ENCODE assay signal across 12 cellular contexts in the genomic region with DNA sequence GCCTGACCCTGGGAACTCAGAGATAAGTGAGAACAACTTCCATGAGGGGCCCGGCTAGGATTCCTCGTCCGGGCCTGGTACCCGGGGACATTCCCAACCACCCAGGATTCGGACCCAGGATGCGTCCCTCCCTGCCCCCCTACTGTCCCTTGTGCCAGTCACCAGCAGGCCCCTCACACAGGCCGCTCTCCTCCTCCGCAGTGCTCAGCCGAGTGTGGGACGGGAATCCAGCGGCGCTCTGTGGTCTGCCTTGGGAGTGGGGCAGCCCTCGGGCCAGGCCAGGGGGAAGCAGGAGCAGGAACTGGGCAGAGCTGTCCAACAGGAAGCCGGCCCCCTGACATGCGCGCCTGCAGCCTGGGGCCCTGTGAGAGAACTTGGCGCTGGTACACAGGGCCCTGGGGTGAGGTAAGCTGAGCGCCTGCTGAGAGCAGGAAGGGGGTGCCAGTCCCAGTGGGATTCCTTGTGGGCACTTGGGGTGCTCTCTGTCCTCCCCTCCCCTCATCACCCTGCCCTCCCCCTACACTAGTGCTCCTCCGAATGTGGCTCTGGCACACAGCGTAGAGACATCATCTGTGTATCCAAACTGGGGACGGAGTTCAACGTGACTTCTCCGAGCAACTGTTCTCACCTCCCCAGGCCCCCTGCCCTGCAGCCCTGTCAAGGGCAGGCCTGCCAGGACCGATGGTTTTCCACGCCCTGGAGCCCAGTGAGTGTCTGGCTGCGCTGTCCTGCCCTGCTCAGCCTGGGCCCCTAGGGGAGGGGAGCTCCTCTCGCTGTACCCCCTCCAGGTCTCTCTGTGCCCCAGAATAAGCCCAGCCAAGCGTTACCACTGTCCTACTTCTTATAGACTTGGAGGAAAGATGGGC. TPM values are rescaled to one million over a fixed set of nuclear protein-coding genes. Genes with fewer than 3 reads are reported as not detected.
DNase-seq lines count a peak whose midpoint lies in the region; ATAC-seq and TF ChIP-seq lines count a peak whose summit lies in the region.
"Had no signal": no experiment of that assay in that cellular context is flagged by ENCODE, and none has a peak within 500 bp of the region (broad histone marks: within the 10 kb centered on the region; RNA-seq: fewer than 3 reads in every experiment).

No MANE protein-coding gene starts in this region.

- H3K9me3 ChIP-seq in right atrium auricular region (no peaks in the 10 kb centered on the region), psoas muscle (no peaks in the 10 kb centered on the region)

- WGBS in psoas muscle, 3 donors: 56 to 71% (median 67%) methylated on average over 28 of the region's 28 CpGs

- H3K36me3 ChIP-seq in right atrium auricular region (peaks cover 34% of the 10 kb centered on the region), psoas muscle (ENCODE audit: insufficient read depth in 1 of 2, low read depth in 1 of 2) (peaks cover 0 to 27% of the 10 kb centered on the region in 2 donors)

- H3K4me3 ChIP-seq in cardiac fibroblast (replicated peaks in 1 of 2; ENCODE audit: low read depth in 2 of 2, low read length in 2 of 2) (peak overlapping the region; percentile 25 to 47), right atrium auricular region (peak overlapping the region in 1 of 2 donors; percentile 37), psoas muscle (peak overlapping the region; percentile 18)

- H3K27me3 ChIP-seq in right atrium auricular region (no peaks in the 10 kb centered on the region), psoas muscle (ENCODE audit: insufficient read depth in 3 of 3, low read length in 2 of 3) (no peaks in the 10 kb centered on the region)

- ATAC-seq in psoas muscle (no peak), HG02678 (IDR thresholded peaks at IDR 0.05; ENCODE audit: unreplicated experiment) (no peak), GM18502 (IDR thresholded peaks at IDR 0.05; ENCODE audit: poor library complexity, unreplicated experiment) (no peak)
- no peak for ATAC-seq in activated CD4-positive, CD25-positive, alpha-beta regulatory T cell treated with anti-CD3 and anti-CD28 coated beads, Interleukin-2, amount 50 U/mL, for 24 hours

- intact Hi-C loops in psoas muscle (cut with DNase I): loop anchor here in 1 of 2 donors (5.0 kb wide), 1 partner anchor 92 kb away; no protein-coding TSS in a partner anchor

- peaks cover 0 to 58% of the 10 kb centered on the region in 2 donors for H3K4me1 ChIP-seq in right atrium auricular region
- H3K4me1 ChIP-seq in psoas muscle: peaks cover 37% of the 10 kb centered on the region

- TF ChIP-seq CTCF in cardiac fibroblast (IDR thresholded peaks at IDR 0.05; ENCODE audit: low read depth, low read length): no peak
- no peak for TF ChIP-seq CTCF in right atrium auricular region (IDR thresholded peaks at IDR 0.05)
- no peak for TF ChIP-seq CTCF in psoas muscle (IDR thresholded peaks at IDR 0.05)

- DNase-seq in CMK (ENCODE audit: low read depth) (peak; percentile 55), cardiac fibroblast (ENCODE audit: low read depth in 2 of 2) (peak; percentile 55 to 70), right atrium auricular region (ENCODE audit: low spot score) (no peak), psoas muscle (peak; percentile 71 to 79), DMS114 treated with DMSO at 0.1 percent for 48 hours (lab: John Stamatoyannopoulos, UW; ENCODE audit: unreplicated experiment) (no peak)

- H3K27ac ChIP-seq in right atrium auricular region (peak overlapping the region; percentile 98 to 100), psoas muscle (peak overlapping the region; percentile 100)

RNA-seq across cellular contexts. Expression of gene ADAMTSL4, which starts 9.8 kb away (rescaled TPM):
- total RNA-seq in right atrium auricular region (10 to 100 TPM; 21.9 to 41.1 TPM), psoas muscle (100 to 1,000 TPM in 1 of 4 donors, 10 to 100 TPM in 3; 17.1 to 109 (median 31.6) TPM)
- polyA plus RNA-seq in psoas muscle: 10 to 100 TPM in 2 of 3 donors, 1 to 10 TPM in 1; 7.4 to 32.6 (median 20.4) TPM

RNA-seq across cellular contexts. Expression of gene MCL1, which starts 20.4 kb away (rescaled TPM):
- total RNA-seq in right atrium auricular region (100 to 1,000 TPM in 1 of 2 donors, 10 to 100 TPM in 1; 96.7 to 146 TPM), psoas muscle (100 to 1,000 TPM; 101 to 192 (median 129) TPM)
- polyA plus RNA-seq in psoas muscle: 100 to 1,000 TPM in 2 of 3 donors, 10 to 100 TPM in 1; 97.2 to 179 (median 108) TPM

RNA-seq across cellular contexts. Expression of gene FALEC, which starts 43.4 kb away (rescaled TPM):
- not detected for total RNA-seq in right atrium auricular region
- total RNA-seq in psoas muscle: not detected
- polyA plus RNA-seq in psoas muscle: 1 to 10 TPM in 1 of 3 donors, under 1 TPM in 2; 0.38 to 1.2 (median 0.39) TPM
- total RNA-seq: glomerular endothelial cell; MCF 10A; myocyte; T-helper 2 cell treated with Interferon-gamma antibody and Interleukin-4, amounts not matched to agents 100 ng/mL and 5 ng/mL, for 36 hours had no signal

RNA-seq across cellular contexts. Expression of gene ECM1, which starts 51.1 kb away (rescaled TPM):
- total RNA-seq in right atrium auricular region: 10 to 100 TPM; 28.6 to 37.2 TPM
- total RNA-seq in psoas muscle: 1 to 10 TPM; 2.9 to 4.6 (median 4.1) TPM
- polyA plus RNA-seq in psoas muscle: 1 to 10 TPM; 1.8 to 8.5 (median 2.7) TPM

Comparison
In these comparisons a context has a peak if more than half of its experiments do, and no peak if none do; other contexts are left out.
1. DNase-seq: peak in CMK (single experiment), cardiac fibroblast (2 of 2) and psoas muscle (2 of 2); none in right atrium auricular region (single experiment) and DMS114 treated with DMSO at 0.1 percent for 48 hours (single experiment).